ENCODE assay signal across 24 cellular contexts in genomic region chr2:9640403-9641104, GRCh38. TPM values are rescaled to one million over a fixed set of nuclear protein-coding genes. Genes with fewer than 3 reads are reported as not detected.
DNase-seq lines count a peak whose midpoint lies in the region; ATAC-seq and TF ChIP-seq lines count a peak whose summit lies in the region.
"Had no signal": no experiment of that assay in that cellular context is flagged by ENCODE, and none has a peak within 500 bp of the region (broad histone marks: within the 10 kb centered on the region; RNA-seq: fewer than 3 reads in every experiment).

No MANE protein-coding gene starts in this region.

- H3K36me3 ChIP-seq in mammary epithelial cell (ENCODE audit: insufficient read depth, low read length) (no peaks in the 10 kb centered on the region), Caco-2 (ENCODE audit: control insufficient read depth, insufficient read depth, low read length) (no peaks in the 10 kb centered on the region)
- H3K36me3 ChIP-seq: cardiac muscle cell, upper lobe of left lung had no signal

- peaks cover 43% of the 10 kb centered on the region for H3K4me1 Mint-ChIP-seq in activated CD8-positive, alpha-beta memory T cell treated with anti-CD3 and anti-CD28 coated beads, Interleukin-2, amount 10 ng/mL, durations not matched to agents 7 days and 5 days
- peaks cover 33% of the 10 kb centered on the region for H3K4me1 Mint-ChIP-seq in Caco-2 (ENCODE audit: low read depth, unreplicated experiment)
- peaks cover 0 to 13% of the 10 kb centered on the region in 2 donors for H3K4me1 Mint-ChIP-seq in stimulated activated naive B cell treated with anti-CD40 and anti-IgM and Interleukin-4, amounts not matched to agents 10 μg/mL and 1 μg/mL and 100 μg/mL, for 72 hours

- intact Hi-C loops in mammary epithelial cell (cut with micrococcal nuclease) = no loop called here
- intact Hi-C loops in Caco-2 (cut with micrococcal nuclease; ENCODE audit: unreplicated experiment) = no loop called here

- H3K79me2 ChIP-seq in mammary epithelial cell (ENCODE audit: insufficient read depth, low read length) = no peaks in the 10 kb centered on the region

- no peak overlapping the region for H3K4me3 Mint-ChIP-seq in activated CD8-positive, alpha-beta memory T cell treated with anti-CD3 and anti-CD28 coated beads, Interleukin-2, amount 10 ng/mL, durations not matched to agents 7 days and 5 days
- no peak overlapping the region for H3K4me3 Mint-ChIP-seq in Caco-2 (ENCODE audit: unreplicated experiment)
- no peak overlapping the region for H3K4me3 Mint-ChIP-seq in stimulated activated naive B cell treated with anti-CD40 and anti-IgM and Interleukin-4, amounts not matched to agents 10 μg/mL and 1 μg/mL and 100 μg/mL, for 72 hours
- H3K4me3 Mint-ChIP-seq: activated B cell treated with CpG ODN at 0.5 μM for 24 hours; activated naive CD4-positive, alpha-beta T cell treated with anti-CD3 and anti-CD28 coated beads, Interleukin-2, amount 10 ng/mL, durations not matched to agents 7 days and 5 days; dendritic cell treated with granulocyte-macrophage colony-stimulating factor and Interleukin-4, amounts not matched to agents 40 ng/mL and 50 ng/mL, for 4 days; HFFc6 had no signal

- H3K9ac ChIP-seq in mammary epithelial cell (ENCODE audit: insufficient read depth, low read length) = no peak overlapping the region
- H3K9ac ChIP-seq: GM23248 had no signal

- H3K27ac Mint-ChIP-seq in activated CD8-positive, alpha-beta memory T cell treated with anti-CD3 and anti-CD28 coated beads, Interleukin-2, amount 10 ng/mL, durations not matched to agents 7 days and 5 days = peak overlapping the region; percentile 13
- H3K27ac Mint-ChIP-seq in Caco-2 (ENCODE audit: unreplicated experiment) = no peak overlapping the region
- H3K27ac Mint-ChIP-seq in stimulated activated naive B cell treated with anti-CD40 and anti-IgM and Interleukin-4, amounts not matched to agents 10 μg/mL and 1 μg/mL and 100 μg/mL, for 72 hours = no peak overlapping the region
- H3K27ac Mint-ChIP-seq: activated B cell treated with CpG ODN at 0.5 μM for 24 hours; activated naive CD4-positive, alpha-beta T cell treated with anti-CD3 and anti-CD28 coated beads, Interleukin-2, amount 10 ng/mL, durations not matched to agents 7 days and 5 days; dendritic cell treated with granulocyte-macrophage colony-stimulating factor and Interleukin-4, amounts not matched to agents 40 ng/mL and 50 ng/mL, for 4 days; HFFc6 had no signal

- no peaks in the 10 kb centered on the region for H3K9me3 Mint-ChIP-seq in activated CD8-positive, alpha-beta memory T cell treated with anti-CD3 and anti-CD28 coated beads, Interleukin-2, amount 10 ng/mL, durations not matched to agents 7 days and 5 days (ENCODE audit: low read depth)
- H3K9me3 Mint-ChIP-seq in Caco-2 (ENCODE audit: unreplicated experiment) = no peaks in the 10 kb centered on the region
- H3K9me3 Mint-ChIP-seq in stimulated activated naive B cell treated with anti-CD40 and anti-IgM and Interleukin-4, amounts not matched to agents 10 μg/mL and 1 μg/mL and 100 μg/mL, for 72 hours = no peaks in the 10 kb centered on the region
- H3K9me3 Mint-ChIP-seq: activated B cell treated with CpG ODN at 0.5 μM for 24 hours; activated naive CD4-positive, alpha-beta T cell treated with anti-CD3 and anti-CD28 coated beads, Interleukin-2, amount 10 ng/mL, durations not matched to agents 7 days and 5 days; dendritic cell treated with granulocyte-macrophage colony-stimulating factor and Interleukin-4, amounts not matched to agents 40 ng/mL and 50 ng/mL, for 4 days; HFFc6 had no signal

- no peak for TF ChIP-seq CTCF in mammary epithelial cell (conservative IDR thresholded peaks at IDR 0.05 in 1 of 2, IDR thresholded peaks at IDR 0.05 in 1 of 2; ENCODE audit: extremely low read depth in 1 of 2, insufficient read depth in 1 of 2, low read depth in 1 of 2, low read length in 2 of 2)
- TF ChIP-seq CTCF in Caco-2 (IDR thresholded peaks at IDR 0.05; ENCODE audit: insufficient read depth in 1 of 2, low read depth in 1 of 2, low read length in 1 of 2, severe bottlenecking in 1 of 2, unreplicated experiment in 1 of 2) = no peak

- peak overlapping the region; percentile 19 for H2AFZ ChIP-seq in mammary epithelial cell (ENCODE audit: low read depth, low read length)
- H2AFZ ChIP-seq: GM23248 had no signal

- H3K27me3 ChIP-seq in mammary epithelial cell (ENCODE audit: insufficient read depth, low read length) (no peaks in the 10 kb centered on the region), Caco-2 (replicated peaks; ENCODE audit: control insufficient read depth, insufficient read depth, low read length) (no peaks in the 10 kb centered on the region)
- H3K27me3 ChIP-seq: cardiac muscle cell, upper lobe of left lung had no signal

- peaks cover 3% of the 10 kb centered on the region for H3K27me3 Mint-ChIP-seq in activated CD8-positive, alpha-beta memory T cell treated with anti-CD3 and anti-CD28 coated beads, Interleukin-2, amount 10 ng/mL, durations not matched to agents 7 days and 5 days
- H3K27me3 Mint-ChIP-seq in Caco-2 (ENCODE audit: insufficient read depth, unreplicated experiment) = no peaks in the 10 kb centered on the region
- peaks cover 0 to 14% of the 10 kb centered on the region in 2 donors for H3K27me3 Mint-ChIP-seq in stimulated activated naive B cell treated with anti-CD40 and anti-IgM and Interleukin-4, amounts not matched to agents 10 μg/mL and 1 μg/mL and 100 μg/mL, for 72 hours

- POLR2A ChIA-PET in Caco-2 (lab: Charles Lee) = interaction anchor here (0.8 kb wide), 1 partner anchor 10 kb away, joined by 3 read pairs; the partner anchor contains the start of gene YWHAQ

- peaks cover 57% of the 10 kb centered on the region for H3K4me1 ChIP-seq in mammary epithelial cell (ENCODE audit: insufficient read depth, low read length)
- H3K4me1 ChIP-seq in Caco-2 = peaks cover 23% of the 10 kb centered on the region

- no peak overlapping the region for H3K27ac ChIP-seq in mammary epithelial cell (ENCODE audit: insufficient read depth, low read depth, low read length)
- H3K27ac ChIP-seq: cardiac muscle cell, GM23248 had no signal

- no peak overlapping the region for H3K4me2 ChIP-seq in mammary epithelial cell (ENCODE audit: insufficient read depth, low read depth, low read length)

- CTCF ChIA-PET in activated CD8-positive, alpha-beta memory T cell treated with anti-CD3 and anti-CD28 coated beads, Interleukin-2, amount 10 ng/mL, durations not matched to agents 7 days and 5 days (lab: Charles Lee) = interaction anchor here (1.1 kb wide), 1 partner anchor 10 kb away, joined by 4 read pairs; the partner anchor contains the start of gene YWHAQ
- CTCF ChIA-PET in mammary epithelial cell (lab: Charles Lee; ENCODE audit: low non-redundant PET) = no interaction called here
- CTCF ChIA-PET in Caco-2 (lab: Charles Lee) = no interaction called here

- H3K4me3 ChIP-seq in mammary epithelial cell (replicated peaks in 1 of 3; ENCODE audit: insufficient read depth in 1 of 3, low read depth in 2 of 3, low read length in 3 of 3) = no peak overlapping the region
- no peak overlapping the region for H3K4me3 ChIP-seq in Caco-2 (ENCODE audit: low read depth, low read length)
- H3K4me3 ChIP-seq: cardiac muscle cell, GM23248, upper lobe of left lung had no signal

- H3K9me3 ChIP-seq in mammary epithelial cell (replicated peaks; ENCODE audit: insufficient read depth, low read length) = no peaks in the 10 kb centered on the region
- no peaks in the 10 kb centered on the region for H3K9me3 ChIP-seq in Caco-2
- H3K9me3 ChIP-seq: upper lobe of left lung had no signal

- H3K36me3 Mint-ChIP-seq in activated CD8-positive, alpha-beta memory T cell treated with anti-CD3 and anti-CD28 coated beads, Interleukin-2, amount 10 ng/mL, durations not matched to agents 7 days and 5 days = no peaks in the 10 kb centered on the region
- no peaks in the 10 kb centered on the region for H3K36me3 Mint-ChIP-seq in Caco-2 (ENCODE audit: insufficient read depth, unreplicated experiment)
- no peaks in the 10 kb centered on the region for H3K36me3 Mint-ChIP-seq in stimulated activated naive B cell treated with anti-CD40 and anti-IgM and Interleukin-4, amounts not matched to agents 10 μg/mL and 1 μg/mL and 100 μg/mL, for 72 hours
- H3K36me3 Mint-ChIP-seq: activated naive CD4-positive, alpha-beta T cell treated with anti-CD3 and anti-CD28 coated beads, Interleukin-2, amount 10 ng/mL, durations not matched to agents 7 days and 5 days had no signal

- WGBS in mammary epithelial cell (ENCODE audit: low coverage, missing lambda C conversion rate) = 44% methylated on average over 10 of the region's 14 CpGs

- dilution Hi-C loops in mammary epithelial cell (cut with HindIII; ENCODE audit: low sequenced_read_pairs) = no loop called here

- no peak for DNase-seq in activated CD8-positive, alpha-beta memory T cell treated with anti-CD3 and anti-CD28 coated beads, Interleukin-2, amount 10 ng/mL, durations not matched to agents 7 days and 5 days
- DNase-seq in activated CD8-positive, alpha-beta memory T cell treated with anti-CD3 and anti-CD28 coated beads for 24 hours = no peak
- DNase-seq in COLO829 (ENCODE audit: low spot score) = peak; percentile 93
- DNase-seq in mammary epithelial cell = no peak
- peak; percentile 37 for DNase-seq in pons (ENCODE audit: low spot score)
- DNase-seq in NCI-H82 treated with DMSO at 0.1 percent for 48 hours (lab: John Stamatoyannopoulos, UW; ENCODE audit: unreplicated experiment) = no peak
- no peak for DNase-seq in Caco-2
- DNase-seq in stimulated activated naive B cell treated with anti-CD40 and anti-IgM and Interleukin-4, amounts not matched to agents 10 μg/mL and 1 μg/mL and 100 μg/mL, for 72 hours = no peak
- DNase-seq: activated B cell treated with CpG ODN at 0.5 μM for 24 hours; activated CD4-positive, alpha-beta T cell treated with anti-CD3 and anti-CD28 coated beads, Interleukin-2, amount 50 U/mL, for 4 hours; activated naive CD4-positive, alpha-beta T cell treated with anti-CD3 and anti-CD28 coated beads, Interleukin-2, amount 10 ng/mL, durations not matched to agents 7 days and 5 days; amygdala; COR-L47; DMS79 treated with DMSO at 0.1 percent for 48 hours; GM23248; HFFc6; MM.1S; NCI-H1436; NCI-H2107; NK-92 treated with Interleukin-12 subunit alpha and Interleukin-12 subunit beta, amount 100 ng/mL, for 24 hours; posterior cingulate gyrus; upper lobe of left lung had no signal

- no peak for ATAC-seq in activated CD8-positive, alpha-beta memory T cell treated with anti-CD3 and anti-CD28 coated beads, Interleukin-2, amount 10 ng/mL, durations not matched to agents 7 days and 5 days
- no peak for ATAC-seq in stimulated activated naive B cell treated with anti-CD40 and anti-IgM and Interleukin-4, amounts not matched to agents 10 μg/mL and 1 μg/mL and 100 μg/mL, for 72 hours (replicated peaks)

- BruUV-seq in mammary epithelial cell (replicated peaks; lab: Mats Ljungman, UMichigan) (no TSS peak), Caco-2 (replicated peaks; lab: Mats Ljungman, UMichigan) (no TSS peak)

- in situ Hi-C loops in mammary epithelial cell (cut with MboI; ENCODE audit: low sequenced_read_pairs in 2 of 2) = no loop called here

- no peaks in the 10 kb centered on the region for H4K20me1 ChIP-seq in mammary epithelial cell (ENCODE audit: insufficient read depth, low read length)

RNA-seq across cellular contexts. Expression of gene YWHAQ, which starts 9.8 kb away (rescaled TPM):
- total RNA-seq in activated CD8-positive, alpha-beta memory T cell treated with anti-CD3 and anti-CD28 coated beads, Interleukin-2, amount 10 ng/mL, durations not matched to agents 7 days and 5 days = 100 to 1,000 TPM; 300 to 316 TPM
- 100 to 1,000 TPM; 326 to 442 TPM for total RNA-seq in mammary epithelial cell
- polyA plus RNA-seq in mammary epithelial cell = 411 TPM
- 469 TPM for polyA minus RNA-seq in mammary epithelial cell
- 344 and 365 TPM in 2 replicates for total RNA-seq in Caco-2 (2022)

Comparison
In these comparisons a context has a peak if more than half of its experiments do, and no peak if none do; other contexts are left out.
1. DNase-seq: peak in COLO829 (single experiment) and pons (single experiment); none in activated CD8-positive, alpha-beta memory T cell treated with anti-CD3 and anti-CD28 coated beads, Interleukin-2, amount 10 ng/mL, durations not matched to agents 7 days and 5 days (single experiment), activated CD8-positive, alpha-beta memory T cell treated with anti-CD3 and anti-CD28 coated beads for 24 hours (single experiment), mammary epithelial cell (single experiment), NCI-H82 treated with DMSO at 0.1 percent for 48 hours (single experiment), Caco-2 (0 of 2) and stimulated activated naive B cell treated with anti-CD40 and anti-IgM and Interleukin-4, amounts not matched to agents 10 μg/mL and 1 μg/mL and 100 μg/mL, for 72 hours (single experiment).